ENCODE assay signal across 8 cellular contexts in genomic region chrX:120769576-120770341, GRCh38.
A peak's percentile ranks its signal among the peaks of the same experiment; 100 is the strongest.
DNase-seq lines count a peak whose midpoint lies in the region; ATAC-seq, FAIRE-seq and TF ChIP-seq lines count a peak whose summit lies in the region.

No MANE protein-coding gene starts in this region.

- ATAC-seq in GM18873 (IDR thresholded peaks at IDR 0.05; ENCODE audit: low FRiP score, unreplicated experiment) (no peak), GM21526 (IDR thresholded peaks at IDR 0.05; ENCODE audit: low FRiP score, unreplicated experiment) (no peak)

- H3K9me3 ChIP-seq in kidney (ENCODE audit: control insufficient read depth in 1 of 2, low read length in 2 of 2) (no peaks in the 10 kb centered on the region), WERI-Rb-1 (ENCODE audit: severe bottlenecking) (no peaks in the 10 kb centered on the region)

- intact Hi-C loops in kidney (cut with DNase I) = no loop called here

- peaks cover 37% of the 10 kb centered on the region for H3K27me3 ChIP-seq in WERI-Rb-1 (ENCODE audit: insufficient read depth, low read depth, severe bottlenecking)

- FAIRE-seq in kidney (lab: Jason Lieb, UNC) = peak; percentile 84

- DNase-seq in NCI-H2227 (lab: John Stamatoyannopoulos, UW; ENCODE audit: unreplicated experiment) (peak; percentile 8), NCI-H2227 treated with DMSO at 0.1 percent for 48 hours (lab: John Stamatoyannopoulos, UW) (no peak), LNCaP clone FGC (ENCODE audit: low read depth) (no peak), T1000 (lab: John Stamatoyannopoulos, UW) (peak; percentile 0), kidney (no peak), WERI-Rb-1 (no peak)

- H3K4me3 ChIP-seq in LNCaP clone FGC (ENCODE audit: low read depth, low read length) (no peak overlapping the region), kidney (ENCODE audit: low read length in 2 of 2) (no peak overlapping the region), WERI-Rb-1 (ENCODE audit: low read depth, low read length) (no peak overlapping the region)

- TF ChIP-seq CTCF in LNCaP clone FGC (IDR thresholded peaks at IDR 0.05; ENCODE audit: control insufficient read depth, extremely low read depth, insufficient read depth) (peak; percentile 53), kidney (IDR thresholded peaks at IDR 0.05; ENCODE audit: borderline replicate concordance, extremely low read depth, insufficient read depth) (peak; percentile 30), WERI-Rb-1 (IDR thresholded peaks at IDR 0.05; ENCODE audit: low read depth, low read length) (no peak)

- H3K27ac ChIP-seq in kidney (ENCODE audit: low read depth in 2 of 2, low read length in 2 of 2) (no peak overlapping the region), WERI-Rb-1 (no peak overlapping the region)

- no peak overlapping the region for H3K9ac ChIP-seq in kidney (ENCODE audit: low read length in 2 of 2)

- H3K36me3 ChIP-seq in kidney (ENCODE audit: control insufficient read depth in 1 of 2, insufficient read depth in 2 of 2, low read length in 2 of 2) (no peaks in the 10 kb centered on the region), WERI-Rb-1 (no peaks in the 10 kb centered on the region)

- H3K4me1 ChIP-seq in kidney (ENCODE audit: control insufficient read depth in 1 of 2, insufficient read depth in 1 of 2, low read depth in 1 of 2, low read length in 2 of 2) = no peaks in the 10 kb centered on the region

Comparison
In these comparisons a context has a peak if more than half of its experiments do, and no peak if none do; other contexts are left out.
1. DNase-seq: peak in NCI-H2227 (single experiment) and T1000 (single experiment); none in NCI-H2227 treated with DMSO at 0.1 percent for 48 hours (single experiment), LNCaP clone FGC (single experiment), kidney (single experiment) and WERI-Rb-1 (single experiment).